In the genomic region with DNA sequence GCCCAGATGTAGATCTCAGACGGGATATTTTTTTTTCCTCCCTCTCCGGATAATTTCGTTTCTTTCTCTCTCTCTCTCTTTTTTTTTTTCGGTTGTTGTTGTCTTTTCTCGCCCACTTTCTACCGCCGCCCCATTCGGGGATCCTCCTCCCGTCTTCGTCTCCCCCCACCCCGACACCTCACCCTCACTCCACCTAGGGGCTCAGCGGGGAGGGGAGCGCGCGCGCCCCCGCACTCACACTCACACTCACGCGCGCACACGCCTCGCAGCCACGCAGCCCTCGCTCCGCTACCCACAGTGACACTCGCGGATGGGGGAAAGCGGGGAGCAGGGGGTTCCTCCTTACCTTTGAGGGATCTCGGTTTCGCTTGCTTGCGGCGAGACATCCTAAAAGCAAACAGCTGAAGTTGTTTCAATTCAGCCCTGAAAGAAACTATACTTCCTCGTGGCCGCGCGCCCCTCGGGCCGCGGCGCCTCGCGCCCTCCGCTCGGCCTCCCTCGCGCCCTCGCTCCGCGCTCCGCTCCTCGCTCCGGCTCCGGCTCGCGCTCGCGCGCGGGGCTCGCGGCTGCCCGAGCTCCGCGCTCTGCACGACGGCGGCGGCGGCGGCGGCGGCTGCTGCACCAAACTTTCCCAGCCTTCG, we compare ENCODE assay signal across 8 cellular contexts. TPM values are rescaled to one million over a fixed set of nuclear protein-coding genes. Genes with fewer than 3 reads are reported as not detected.
DNase-seq lines count a peak whose midpoint lies in the region; ATAC-seq lines count a peak whose summit lies in the region.

No MANE protein-coding gene starts in this region.

- peak overlapping the region; percentile 75 for H3K4me3 Mint-ChIP-seq in activated T-helper 17 cell treated with anti-CD3 and anti-CD28 coated beads, Interleukin-2, amount 50 U/mL, for 72 hours

- intact Hi-C loops in head of caudate nucleus (cut with DNase I) = loop anchor here (5.0 kb wide), 1 partner anchor 473 kb away; no protein-coding TSS in a partner anchor

- H3K36me3 Mint-ChIP-seq in activated T-helper 17 cell treated with anti-CD3 and anti-CD28 coated beads, Interleukin-2, amount 50 U/mL, for 72 hours (ENCODE audit: low read depth) = peaks cover 11% of the 10 kb centered on the region

- H3K9me3 Mint-ChIP-seq in activated T-helper 17 cell treated with anti-CD3 and anti-CD28 coated beads, Interleukin-2, amount 50 U/mL, for 72 hours = no peaks in the 10 kb centered on the region

- no peaks in the 10 kb centered on the region for H3K4me1 Mint-ChIP-seq in activated T-helper 17 cell treated with anti-CD3 and anti-CD28 coated beads, Interleukin-2, amount 50 U/mL, for 72 hours

- no peak overlapping the region for H3K27ac Mint-ChIP-seq in activated T-helper 17 cell treated with anti-CD3 and anti-CD28 coated beads, Interleukin-2, amount 50 U/mL, for 72 hours

- peaks cover 49% of the 10 kb centered on the region for H3K27me3 Mint-ChIP-seq in activated T-helper 17 cell treated with anti-CD3 and anti-CD28 coated beads, Interleukin-2, amount 50 U/mL, for 72 hours

- no peak for ATAC-seq in activated T-helper 17 cell treated with anti-CD3 and anti-CD28 coated beads, Interleukin-2, amount 50 U/mL, for 72 hours (replicated peaks)
- no peak for ATAC-seq in esophagus mucosa

- DNase-seq in activated effector memory CD4-positive, alpha-beta T cell treated with anti-CD3 and anti-CD28 coated beads, Interleukin-2, amount 50 U/mL, for 16 hours = peak; percentile 59
- no peak for DNase-seq in activated effector memory CD4-positive, alpha-beta T cell treated with Interleukin-2 at 50 U/mL for 16 hours
- peak; percentile 49 for DNase-seq in HT1080 (ENCODE audit: low read depth)
- peak in 41 of 42 donors; percentile 13 to 79 (median 58) for DNase-seq in head of caudate nucleus
- DNase-seq in non-pigmented ciliary epithelial cell (ENCODE audit: low read depth) = peak; percentile 4
- DNase-seq in NCI-H1092 treated with DMSO at 0.1 percent for 48 hours (lab: John Stamatoyannopoulos, UW) = no peak

RNA-seq across cellular contexts. Expression of a gene that starts 1.3 kb away (rescaled TPM):
- 17.5 and 19.9 TPM in 2 replicates for total RNA-seq in HT1080 (2014; rRNA removed; shearing (Covaris generic))
- 13.4 and 31.0 TPM in 2 replicates for polyA plus RNA-seq in HT1080 (2015; cell fraction: cytosol; rRNA removed)
- 14.4 and 16.2 TPM in 2 replicates for polyA plus RNA-seq in HT1080 (2015; cell fraction: nucleus; rRNA removed)
- not detected for total RNA-seq in activated T-helper 17 cell treated with anti-CD3 and anti-CD28 coated beads, Interleukin-2, amount 50 U/mL, for 72 hours
- 3.3 TPM for total RNA-seq in esophagus mucosa

Comparison
In these comparisons a context has a peak if more than half of its experiments do, and no peak if none do; other contexts are left out.
1. DNase-seq: peak in activated effector memory CD4-positive, alpha-beta T cell treated with anti-CD3 and anti-CD28 coated beads, Interleukin-2, amount 50 U/mL, for 16 hours (single experiment), HT1080 (single experiment), head of caudate nucleus (41 of 42) and non-pigmented ciliary epithelial cell (single experiment); none in activated effector memory CD4-positive, alpha-beta T cell treated with Interleukin-2 at 50 U/mL for 16 hours (single experiment) and NCI-H1092 treated with DMSO at 0.1 percent for 48 hours (single experiment).